Comparison of ENCODE assay signal across 8 cellular contexts in genomic region chr13:100088282-100088647, GRCh38. TPM values are rescaled to one million over a fixed set of nuclear protein-coding genes. Genes with fewer than 3 reads are reported as not detected.
DNase-seq lines count a peak whose midpoint lies in the region; ATAC-seq and TF ChIP-seq lines count a peak whose summit lies in the region.

No MANE protein-coding gene starts in this region.

- peak overlapping the region; percentile 57 for H3K9ac ChIP-seq in iPS-15b (ENCODE audit: low read depth, low read length)

- no peaks in the 10 kb centered on the region for H3K9me3 ChIP-seq in iPS-15b (ENCODE audit: control insufficient read depth, insufficient read depth, low read length)

- intact Hi-C loops in activated T-helper 1 cell treated with anti-CD3 and anti-CD28 coated beads, Interleukin-12 subunit alpha, Interleukin-12 subunit beta, Interleukin-2, Interleukin-4 antibody, amounts not matched to agents 30 ng/mL and 10 ng/mL and 1 ng/mL, durations not matched to agents 14 hours and 24 hours and 36 hours (cut with micrococcal nuclease): loop anchor here (2.0 to 5.0 kb wide), 7 partner anchors 45 to 726 kb away; partner anchors contain the start of genes GGACT and TMTC4

- H3K27me3 ChIP-seq in iPS-15b (ENCODE audit: control insufficient read depth, insufficient read depth, low read length): no peaks in the 10 kb centered on the region

- peak overlapping the region; percentile 94 for H3K4me3 Mint-ChIP-seq in HFFc6
- H3K4me3 Mint-ChIP-seq in activated T-helper 1 cell treated with anti-CD3 and anti-CD28 coated beads, Interleukin-12 subunit alpha, Interleukin-12 subunit beta, Interleukin-2, Interleukin-4 antibody, amounts not matched to agents 30 ng/mL and 10 ng/mL and 1 ng/mL, durations not matched to agents 14 hours and 24 hours and 36 hours: peak overlapping the region; percentile 92

- peaks cover 1% of the 10 kb centered on the region; the same call in 1 of the 2 replicates for H3K27me3 Mint-ChIP-seq in HFFc6 (ENCODE audit: insufficient read depth)
- peaks cover 8% of the 10 kb centered on the region for H3K27me3 Mint-ChIP-seq in activated T-helper 1 cell treated with anti-CD3 and anti-CD28 coated beads, Interleukin-12 subunit alpha, Interleukin-12 subunit beta, Interleukin-2, Interleukin-4 antibody, amounts not matched to agents 30 ng/mL and 10 ng/mL and 1 ng/mL, durations not matched to agents 14 hours and 24 hours and 36 hours (ENCODE audit: insufficient read depth)

- peak overlapping the region; percentile 81 for H3K27ac Mint-ChIP-seq in HFFc6
- no peak overlapping the region for H3K27ac Mint-ChIP-seq in activated T-helper 1 cell treated with anti-CD3 and anti-CD28 coated beads, Interleukin-12 subunit alpha, Interleukin-12 subunit beta, Interleukin-2, Interleukin-4 antibody, amounts not matched to agents 30 ng/mL and 10 ng/mL and 1 ng/mL, durations not matched to agents 14 hours and 24 hours and 36 hours

- H3K36me3 ChIP-seq in iPS-15b (ENCODE audit: control insufficient read depth, insufficient read depth, low read length): peaks cover 9% of the 10 kb centered on the region

- H3K36me3 Mint-ChIP-seq in HFFc6 (ENCODE audit: low read depth): peaks cover 4% of the 10 kb centered on the region
- peaks cover 8% of the 10 kb centered on the region for H3K36me3 Mint-ChIP-seq in activated T-helper 1 cell treated with anti-CD3 and anti-CD28 coated beads, Interleukin-12 subunit alpha, Interleukin-12 subunit beta, Interleukin-2, Interleukin-4 antibody, amounts not matched to agents 30 ng/mL and 10 ng/mL and 1 ng/mL, durations not matched to agents 14 hours and 24 hours and 36 hours (ENCODE audit: low read depth)

- peak overlapping the region; percentile 95 for H3K4me3 ChIP-seq in iPS-15b (ENCODE audit: low read depth, low read length)

- H3K9me3 Mint-ChIP-seq in HFFc6: no peaks in the 10 kb centered on the region
- no peaks in the 10 kb centered on the region for H3K9me3 Mint-ChIP-seq in activated T-helper 1 cell treated with anti-CD3 and anti-CD28 coated beads, Interleukin-12 subunit alpha, Interleukin-12 subunit beta, Interleukin-2, Interleukin-4 antibody, amounts not matched to agents 30 ng/mL and 10 ng/mL and 1 ng/mL, durations not matched to agents 14 hours and 24 hours and 36 hours

- ATAC-seq in GM19023 (IDR thresholded peaks at IDR 0.05; ENCODE audit: unreplicated experiment): no peak

- TF ChIP-seq CTCF in HFFc6 (IDR thresholded peaks at IDR 0.05): no peak
- TF ChIP-seq CTCF in GM13976 (IDR thresholded peaks at IDR 0.05; ENCODE audit: borderline replicate concordance, control extremely low read depth, extremely low read depth, insufficient read depth, missing control alignments): no peak

- H3K4me1 Mint-ChIP-seq in HFFc6 (ENCODE audit: low read depth): peaks cover 34% of the 10 kb centered on the region
- H3K4me1 Mint-ChIP-seq in activated T-helper 1 cell treated with anti-CD3 and anti-CD28 coated beads, Interleukin-12 subunit alpha, Interleukin-12 subunit beta, Interleukin-2, Interleukin-4 antibody, amounts not matched to agents 30 ng/mL and 10 ng/mL and 1 ng/mL, durations not matched to agents 14 hours and 24 hours and 36 hours (ENCODE audit: low read depth): peaks cover 30% of the 10 kb centered on the region

- DNase-seq in HFFc6: no peak
- DNase-seq in activated T-helper 1 cell treated with anti-CD3 and anti-CD28 coated beads, Interleukin-12 subunit alpha, Interleukin-12 subunit beta, Interleukin-2, Interleukin-4 antibody, amounts not matched to agents 30 ng/mL and 10 ng/mL and 1 ng/mL, durations not matched to agents 14 hours and 24 hours and 36 hours (ENCODE audit: low spot score): no peak
- DNase-seq in stimulated activated CD8-positive, alpha-beta memory T cell treated with anti-CD3 and anti-CD28 coated beads, Interleukin-4, amount 100 ng/mL, for 48 hours: peak; percentile 24
- no peak for DNase-seq in ureter (ENCODE audit: low spot score)
- DNase-seq in GM13976 (ENCODE audit: low spot score): no peak
- DNase-seq in activated gamma-delta T cell (lab: John Stamatoyannopoulos, UW): no peak

- peaks cover 6% of the 10 kb centered on the region for H3K4me1 ChIP-seq in iPS-15b (ENCODE audit: control insufficient read depth, insufficient read depth, low read length)

- in situ Hi-C loops in GM13976 (cut with MboI; ENCODE audit: low sequenced_read_pairs, unreplicated experiment): no loop called here

RNA-seq across cellular contexts. Expression of gene PCCA, which starts 0.6 kb away (rescaled TPM):
- 10 to 100 TPM; 12.9 to 16.9 (median 14.7) TPM for total RNA-seq in HFFc6 (2021; fragmentation: NEBNext Ultra II Directional; extraction: Animal tissue kit (Norgen Biotek cat#: 25700))
- total RNA-seq in activated T-helper 1 cell treated with anti-CD3 and anti-CD28 coated beads, Interleukin-12 subunit alpha, Interleukin-12 subunit beta, Interleukin-2, Interleukin-4 antibody, amounts not matched to agents 30 ng/mL and 10 ng/mL and 1 ng/mL, durations not matched to agents 14 hours and 24 hours and 36 hours: 8.6 and 9.7 TPM in 2 replicates
- total RNA-seq in ureter: 87.4 TPM
